Comparison of ENCODE assay signal across 16 cellular contexts in genomic region chr6:138450445-138450844, GRCh38. TPM values are rescaled to one million over a fixed set of nuclear protein-coding genes. Genes with fewer than 3 reads are reported as not detected.
A peak's percentile ranks its signal among the peaks of the same experiment; 100 is the strongest.
DNase-seq lines count a peak whose midpoint lies in the region; ATAC-seq, FAIRE-seq and TF ChIP-seq lines count a peak whose summit lies in the region.
"Had no signal": no experiment of that assay in that cellular context is flagged by ENCODE, and none has a peak within 500 bp of the region (broad histone marks: within the 10 kb centered on the region; RNA-seq: fewer than 3 reads in every experiment).

No MANE protein-coding gene starts in this region.

- no peaks in the 10 kb centered on the region for H3K9me3 ChIP-seq in GM12878 (replicated peaks; ENCODE audit: control insufficient read depth, insufficient read depth, low read length)
- H3K9me3 ChIP-seq in vagina, result no peaks in the 10 kb centered on the region

- no peaks in the 10 kb centered on the region; a peak in 1 of 4 replicates for H3K36me3 ChIP-seq in GM12878 (ENCODE audit: control insufficient read depth in 2 of 2, insufficient read depth in 2 of 2, low read length in 1 of 2)
- no peaks in the 10 kb centered on the region for H3K36me3 ChIP-seq in vagina

- no peak overlapping the region for H3K9ac ChIP-seq in GM12878 (ENCODE audit: control insufficient read depth, insufficient read depth, low read length)

- H3K4me2 ChIP-seq in GM12878 (ENCODE audit: control insufficient read depth, insufficient read depth), result no peak overlapping the region
- H3K4me2 ChIP-seq: PC-9, smooth muscle cell had no signal

- no peak overlapping the region for H3K27ac ChIP-seq in GM12878 (ENCODE audit: control insufficient read depth, insufficient read depth)
- no peak overlapping the region for H3K27ac ChIP-seq in vagina
- H3K27ac ChIP-seq: PC-9 had no signal

- SMC1A ChIA-PET in GM12878 (lab: Charles Lee; ENCODE audit: uncharacterized antibody, unreplicated experiment), result interaction anchor here (0.6 to 7.4 kb wide), 14 partner anchors 9 to 142 kb away, joined by 3 to 51 read pairs (median 3); no protein-coding TSS in a partner anchor

- H3K27ac Mint-ChIP-seq in stimulated activated naive CD8-positive, alpha-beta T cell treated with anti-CD3 and anti-CD28 coated beads, Interleukin-15, amount 100 ng/mL, for 72 hours, result no peak overlapping the region

- H2AFZ ChIP-seq in GM12878 (ENCODE audit: control insufficient read depth, low read depth, low read length), result no peak overlapping the region
- H2AFZ ChIP-seq: PC-9 had no signal

- POLR2A ChIA-PET in GM12878 (lab: Charles Lee), result interaction anchor here (0.5 to 1.3 kb wide), 4 partner anchors 14 to 189 kb away, joined by 3 to 5 read pairs (median 4); no protein-coding TSS in a partner anchor

- no peaks in the 10 kb centered on the region for H3K79me2 ChIP-seq in GM12878 (ENCODE audit: control insufficient read depth, insufficient read depth, low read length)

- H3K4me1 ChIP-seq in GM12878 (ENCODE audit: control insufficient read depth, insufficient read depth, low read length), result peaks cover 9% of the 10 kb centered on the region
- H3K4me1 ChIP-seq in vagina, result no peaks in the 10 kb centered on the region

- no peaks in the 10 kb centered on the region for H3K27me3 ChIP-seq in GM12878 (replicated peaks in 1 of 2; ENCODE audit: control insufficient read depth in 2 of 2, insufficient read depth in 2 of 2, low read length in 1 of 2)
- H3K27me3 ChIP-seq in vagina, result no peaks in the 10 kb centered on the region

- peak; percentile 23 for FAIRE-seq in GM12878 (lab: Jason Lieb, UNC)
- no peak for FAIRE-seq in HTR-8/SVneo (lab: Jason Lieb, UNC)

- TF ChIP-seq EP300 in GM12878 (IDR thresholded peaks at IDR 0.05; ENCODE audit: borderline replicate concordance in 1 of 2, control insufficient read depth in 1 of 2, low read depth in 2 of 2, low read length in 2 of 2), result peak; percentile 22 to 46; a peak in 2 of 4 replicates

- no peak for TF ChIP-seq CTCF in GM12878 (IDR thresholded peaks at IDR 0.05 in 2 of 3, conservative IDR thresholded peaks at IDR 0.05 in 1 of 3; ENCODE audit: control insufficient read depth in 2 of 3, extremely low read depth in 1 of 3, insufficient read depth in 1 of 3, low read depth in 3 of 3, low read length in 3 of 3)
- no peak for TF ChIP-seq CTCF in vagina (IDR thresholded peaks at IDR 0.05)

- CTCF ChIA-PET in GM12878 (lab: Yijun Ruan, JAX), result interaction anchor here (0.7 to 9.5 kb wide), 9 partner anchors 8 to 141 kb away, joined by 3 to 99 read pairs (median 4); no protein-coding TSS in a partner anchor

- H3K9me3 Mint-ChIP-seq in stimulated activated naive CD8-positive, alpha-beta T cell treated with anti-CD3 and anti-CD28 coated beads, Interleukin-15, amount 100 ng/mL, for 72 hours, result no peaks in the 10 kb centered on the region

- no peak for TF ChIP-seq RAD21 in GM12878 (IDR thresholded peaks at IDR 0.05; ENCODE audit: insufficient read depth, low read depth, low read length)

- ATAC-seq in GM18499 (IDR thresholded peaks at IDR 0.05; ENCODE audit: insufficient read depth, unreplicated experiment), result peak; percentile 56
- peak; percentile 56 for ATAC-seq in GM19452 (IDR thresholded peaks at IDR 0.05; ENCODE audit: unreplicated experiment)
- ATAC-seq in HG02938 (IDR thresholded peaks at IDR 0.05; ENCODE audit: unreplicated experiment), result peak; percentile 38
- peak; percentile 81 for ATAC-seq in GM12878
- no peak for ATAC-seq in stimulated activated naive CD8-positive, alpha-beta T cell treated with anti-CD3 and anti-CD28 coated beads, Interleukin-15, amount 100 ng/mL, for 72 hours
- ATAC-seq: left cardiac atrium had no signal

- in situ Hi-C loops in GM12878 (cut with MboI), result no loop called here

- WGBS in GM12878 (ENCODE audit: insufficient coverage, insufficient replicate concordance, low lambda C conversion rate, missing lambda C conversion rate), result 2% methylated on average over 3 of the region's 3 CpGs

- DNase-seq in GM12878 (ENCODE audit: low read depth, low spot score) (peak; percentile 23), HTR-8/SVneo (ENCODE audit: insufficient read length, low spot score) (no peak), Kasumi-1 (lab: John Stamatoyannopoulos, UW) (no peak), vagina (ENCODE audit: extremely low spot score in 2 of 2) (no peak)
- no peak for DNase-seq in stimulated activated naive CD8-positive, alpha-beta T cell treated with anti-CD3 and anti-CD28 coated beads, Interleukin-15, amount 100 ng/mL, for 72 hours
- DNase-seq: activated naive CD4-positive, alpha-beta T cell treated with anti-CD3 and anti-CD28 coated beads, Interleukin-2, amount 50 U/mL, for 16 hours; Calu3; hypothalamus; left cardiac atrium; NCI-H1092 treated with DMSO at 0.1 percent for 48 hours; NCI-H510A; PC-9 had no signal

- BruUV-seq in GM12878 (replicated peaks; lab: Mats Ljungman, UMichigan), result no TSS peak

- no peak overlapping the region for H3K4me3 Mint-ChIP-seq in stimulated activated naive CD8-positive, alpha-beta T cell treated with anti-CD3 and anti-CD28 coated beads, Interleukin-15, amount 100 ng/mL, for 72 hours

- H4K20me1 ChIP-seq in GM12878 (ENCODE audit: control insufficient read depth, insufficient read depth), result no peaks in the 10 kb centered on the region

- TF ChIP-seq POLR2A in GM12878 (IDR thresholded peaks at IDR 0.05; ENCODE audit: low read depth, low read length), result no peak
- no peak for TF ChIP-seq POLR2A in vagina (IDR thresholded peaks at IDR 0.05)

- peaks cover 10% of the 10 kb centered on the region for H3K4me1 Mint-ChIP-seq in stimulated activated naive CD8-positive, alpha-beta T cell treated with anti-CD3 and anti-CD28 coated beads, Interleukin-15, amount 100 ng/mL, for 72 hours

- intact Hi-C loops in GM12878 (cut with micrococcal nuclease; ENCODE audit: unreplicated experiment) (no loop called here), vagina (cut with DNase I) (no loop called here)

- RAD21 ChIA-PET in GM12878 (lab: Charles Lee; ENCODE audit: unreplicated experiment), result interaction anchor here (0.9 to 2.8 kb wide), 2 partner anchors 37 to 59 kb away, joined by 4 to 10 read pairs; no protein-coding TSS in a partner anchor

- H3K27me3 Mint-ChIP-seq in stimulated activated naive CD8-positive, alpha-beta T cell treated with anti-CD3 and anti-CD28 coated beads, Interleukin-15, amount 100 ng/mL, for 72 hours, result no peaks in the 10 kb centered on the region

- no peak overlapping the region for H3K4me3 ChIP-seq in GM12878
- no peak overlapping the region for H3K4me3 ChIP-seq in vagina
- H3K4me3 ChIP-seq: PC-9, smooth muscle cell had no signal

TF ChIP-seq in GM12878, 131 proteins besides CTCF, POLR2A, EP300 and RAD21 (continues in another document):
- no peak for TF ChIP-seq YBX1 (IDR thresholded peaks at IDR 0.05)

RNA-seq across cellular contexts. Expression of gene HEBP2, which starts 46.4 kb away (rescaled TPM):
- 10.2 and 10.9 TPM in 2 replicates for total RNA-seq in GM12878 (2013; cell fraction: nucleolus; rRNA removed)
- 13.1 and 15.2 TPM in 2 replicates for total RNA-seq in GM12878 (2014; rRNA removed)
- 7.0 and 7.4 TPM in 2 replicates for total RNA-seq in GM12878 (2014; rRNA removed; fragmentation: Illumina TruSeq; extraction: Trizol)
- 23.8 and 24.8 TPM in 2 replicates for total RNA-seq in GM12878 (2021)
- 2.8 TPM for polyA plus RNA-seq in GM12878 (2011; ENCODE audit: low read depth)
- 25.2 and 52.2 TPM in 2 replicates for polyA plus RNA-seq in GM12878 (2011; rRNA removed)
- polyA plus RNA-seq in GM12878 (2011; cell fraction: cytosol; rRNA removed), result 6.2 and 11.5 TPM in 2 replicates
- polyA plus RNA-seq in GM12878 (2011; cell fraction: nucleus; rRNA removed), result 10.9 and 12.1 TPM in 2 replicates
- polyA plus RNA-seq in GM12878 (2012), result 13.6 and 18.6 TPM in 2 replicates
- polyA plus RNA-seq in GM12878 (2014; fragmentation: Illumina TruSeq; extraction: Trizol), result 3.9 and 5.3 TPM in 2 replicates
- polyA plus RNA-seq in GM12878 (2014; fragmentation: Nextera tagmentation; extraction: Ambion mirVana), result 10 to 100 TPM in 1 of 2 experiments, 1 to 10 TPM in 1; 3.8 to 17.2 TPM
- 16.7 and 17.5 TPM in 2 replicates for polyA plus RNA-seq in GM12878 (2014; rRNA removed)
- polyA plus RNA-seq in GM12878 (2016; fragmentation: Nextera tagmentation; extraction: Ambion mirVana), result 10 to 100 TPM; 40.1 to 41.8 TPM
- 3.5 and 5.9 TPM in 2 replicates for polyA minus RNA-seq in GM12878 (2011; rRNA and poly(A)+ RNA removed)
- 2.2 and 4.4 TPM in 2 replicates for polyA minus RNA-seq in GM12878 (2011; cell fraction: cytosol; rRNA and poly(A)+ RNA removed)
- polyA minus RNA-seq in GM12878 (2011; cell fraction: nucleus; rRNA and poly(A)+ RNA removed), result 2.7 and 4.0 TPM in 2 replicates
- total RNA-seq in vagina, result 62.4 TPM

RNA-seq across cellular contexts. Expression of gene NHSL1, which starts 48.8 kb away (rescaled TPM):
- total RNA-seq in GM12878 (2013; cell fraction: nucleolus; rRNA removed), result 39.6 and 44.5 TPM in 2 replicates
- 0.56 and 2.0 TPM in 2 replicates for total RNA-seq in GM12878 (2014; rRNA removed)
- 0.64 and 0.67 TPM in 2 replicates for total RNA-seq in GM12878 (2014; rRNA removed; fragmentation: Illumina TruSeq; extraction: Trizol)
- total RNA-seq in GM12878 (2021), result 1.2 and 2.7 TPM in 2 replicates
- 0.04 TPM for polyA plus RNA-seq in GM12878 (2011; ENCODE audit: low read depth)
- polyA plus RNA-seq in GM12878 (2011; rRNA removed), result 10.3 and 14.1 TPM in 2 replicates
- 7.1 and 10.2 TPM in 2 replicates for polyA plus RNA-seq in GM12878 (2011; cell fraction: cytosol; rRNA removed)
- polyA plus RNA-seq in GM12878 (2011; cell fraction: nucleus; rRNA removed), result 28.6 and 29.1 TPM in 2 replicates
- polyA plus RNA-seq in GM12878 (2012), result 0.10 and 0.11 TPM in 2 replicates
- 0.35 and 1.1 TPM in 2 replicates for polyA plus RNA-seq in GM12878 (2014; fragmentation: Illumina TruSeq; extraction: Trizol)
- under 1 TPM; 0.26 to 0.66 TPM for polyA plus RNA-seq in GM12878 (2014; fragmentation: Nextera tagmentation; extraction: Ambion mirVana)
- 0.67 and 0.72 TPM in 2 replicates for polyA plus RNA-seq in GM12878 (2014; rRNA removed)
- 1 to 10 TPM; 1.6 TPM for polyA plus RNA-seq in GM12878 (2016; fragmentation: Nextera tagmentation; extraction: Ambion mirVana)
- polyA minus RNA-seq in GM12878 (2011; rRNA and poly(A)+ RNA removed), result 49.2 and 80.0 TPM in 2 replicates
- 22.2 and 29.9 TPM in 2 replicates for polyA minus RNA-seq in GM12878 (2011; cell fraction: cytosol; rRNA and poly(A)+ RNA removed)
- 38.2 and 59.5 TPM in 2 replicates for polyA minus RNA-seq in GM12878 (2011; cell fraction: nucleus; rRNA and poly(A)+ RNA removed)
- 23.1 TPM for total RNA-seq in vagina
